8 cellular contexts compared by ENCODE assay signal in genomic region chr1:186375929-186376330, GRCh38. TPM values are rescaled to one million over a fixed set of nuclear protein-coding genes. Genes with fewer than 3 reads are reported as not detected.
DNase-seq lines count a peak whose midpoint lies in the region; ATAC-seq and TF ChIP-seq lines count a peak whose summit lies in the region.

No MANE protein-coding gene starts in this region.

- H3K9me3 ChIP-seq in SJCRH30 (replicated peaks) = no peaks in the 10 kb centered on the region
- H3K9me3 ChIP-seq in psoas muscle = no peaks in the 10 kb centered on the region

- TF ChIP-seq CTCF in fibroblast of pulmonary artery (IDR thresholded peaks at IDR 0.05; ENCODE audit: low read length, missing control alignments) (no peak), psoas muscle (IDR thresholded peaks at IDR 0.05) (no peak)

- DNase-seq in SJCRH30 (no peak), fibroblast of pulmonary artery (ENCODE audit: low read depth) (no peak), psoas muscle (no peak), SW480 (ENCODE audit: low spot score) (no peak)
- no peak for DNase-seq in stimulated activated CD4-positive, alpha-beta T cell treated with anti-CD3 and anti-CD28 coated beads, Interleukin-4, amount 100 ng/mL, for 4 hours

- H3K27ac ChIP-seq in SJCRH30 (peak overlapping the region; percentile 89), psoas muscle (peak overlapping the region; percentile 97)

- intact Hi-C loops in psoas muscle (cut with DNase I) = no loop called here

- H3K27me3 ChIP-seq in SJCRH30 (no peaks in the 10 kb centered on the region), psoas muscle (ENCODE audit: insufficient read depth in 3 of 3, low read length in 2 of 3) (no peaks in the 10 kb centered on the region)

- ATAC-seq in GM19395 (IDR thresholded peaks at IDR 0.05; ENCODE audit: unreplicated experiment) = peak; percentile 19
- ATAC-seq in psoas muscle = peak; percentile 2 to 26 (median 14)
- ATAC-seq in HG03095 (IDR thresholded peaks at IDR 0.05; ENCODE audit: unreplicated experiment) = no peak
- no peak for ATAC-seq in GM18502 (IDR thresholded peaks at IDR 0.05; ENCODE audit: poor library complexity, unreplicated experiment)

- H3K36me3 ChIP-seq in SJCRH30 = peaks cover 25% of the 10 kb centered on the region
- H3K36me3 ChIP-seq in psoas muscle (ENCODE audit: insufficient read depth in 1 of 2, low read depth in 1 of 2) = peaks cover 5 to 38% of the 10 kb centered on the region in 2 donors

- H3K4me3 ChIP-seq in SJCRH30 (peak overlapping the region; percentile 70), fibroblast of pulmonary artery (replicated peaks; ENCODE audit: low read depth, low read length) (peak overlapping the region; percentile 87), psoas muscle (peak overlapping the region; percentile 85)

- no peaks in the 10 kb centered on the region for H3K4me1 ChIP-seq in SJCRH30
- H3K4me1 ChIP-seq in psoas muscle = peaks cover 29% of the 10 kb centered on the region

- WGBS in psoas muscle, 3 donors = 0% methylated on average over 12 of the region's 12 CpGs

RNA-seq across cellular contexts. Expression of gene ODR4, which starts 0.3 kb away (rescaled TPM):
- 16.4 and 22.4 TPM in 2 replicates for total RNA-seq in SJCRH30 (2014; rRNA removed; shearing (Covaris generic))
- 10 to 100 TPM in 2 of 4 donors, 1 to 10 TPM in 2; 9.2 to 12.1 (median 10.3) TPM for total RNA-seq in psoas muscle
- polyA plus RNA-seq in psoas muscle = 10 to 100 TPM in 2 of 3 donors, 1 to 10 TPM in 1; 7.6 to 11.5 (median 11.0) TPM

RNA-seq across cellular contexts. Expression of gene TPR, which starts 0.9 kb away (rescaled TPM):
- total RNA-seq in SJCRH30 (2014; rRNA removed; shearing (Covaris generic)) = 71.2 and 101 TPM in 2 replicates
- total RNA-seq in psoas muscle = 10 to 100 TPM; 48.0 to 61.8 (median 55.8) TPM
- polyA plus RNA-seq in psoas muscle = 10 to 100 TPM; 17.8 to 28.5 (median 20.9) TPM

Comparison
In these comparisons a context has a peak if more than half of its experiments do, and no peak if none do; other contexts are left out.
1. ATAC-seq: peak in GM19395 (single experiment) and psoas muscle (4 of 4); none in HG03095 (single experiment) and GM18502 (single experiment).
2. Peak in every context shown above with its lines, with median percentiles within 50 percentile points of each other: H3K4me3 ChIP-seq.